ENCODE assay signal across 8 cellular contexts in genomic region chr9:33165263-33166151, GRCh38. TPM values are rescaled to one million over a fixed set of nuclear protein-coding genes. Genes with fewer than 3 reads are reported as not detected.
DNase-seq lines count a peak whose midpoint lies in the region; ATAC-seq and TF ChIP-seq lines count a peak whose summit lies in the region.

No MANE protein-coding gene starts in this region.

- peak overlapping the region; percentile 86 for H3K9ac ChIP-seq in endodermal cell (ENCODE audit: extremely low read depth, low read length, poor library complexity, severe bottlenecking)

- WGBS in endodermal cell (ENCODE audit: insufficient coverage in 1 of 2, insufficient read length in 1 of 2), 2 experiments: 72 to 85% methylated on average over 4 to 10 of the region's 10 CpGs

- H3K4me1 ChIP-seq in endodermal cell (ENCODE audit: control insufficient read depth, insufficient read depth, low read length): peaks cover 33% of the 10 kb centered on the region
- H3K4me1 ChIP-seq in naive thymus-derived CD4-positive, alpha-beta T cell (ENCODE audit: control insufficient read depth in 2 of 2, insufficient read depth in 2 of 2, low read length in 2 of 2): peaks cover 60 to 62% of the 10 kb centered on the region in 2 donors

- peaks cover 67% of the 10 kb centered on the region for H3K4me1 Mint-ChIP-seq in endodermal cell
- peaks cover 60 to 81% (median 76%) of the 10 kb centered on the region in 7 donors for H3K4me1 Mint-ChIP-seq in naive thymus-derived CD4-positive, alpha-beta T cell

- DNase-seq in AG08395 (ENCODE audit: low spot score) (peak; percentile 45), T-helper 2 cell (peak in 3 of 5 experiments; percentile 21 to 84 (median 42)), endodermal cell (peak; percentile 56), AG08396 (ENCODE audit: low spot score) (no peak), NCI-H187 (lab: John Stamatoyannopoulos, UW) (no peak)
- peak in 4 of 9 donors; percentile 26 to 38 (median 30) for DNase-seq in naive thymus-derived CD4-positive, alpha-beta T cell

- H3K27ac ChIP-seq in endodermal cell (ENCODE audit: low read depth, low read length): no peak overlapping the region
- peak overlapping the region; percentile 91 for H3K27ac ChIP-seq in naive thymus-derived CD4-positive, alpha-beta T cell (ENCODE audit: low read depth, low read length)

- H3K4me3 Mint-ChIP-seq in endodermal cell: peak overlapping the region; percentile 81
- H3K4me3 Mint-ChIP-seq in naive thymus-derived CD4-positive, alpha-beta T cell: peak overlapping the region; percentile 87 to 97 (median 94)

- no peaks in the 10 kb centered on the region for H3K9me3 ChIP-seq in endodermal cell (ENCODE audit: control insufficient read depth, low read length)
- no peaks in the 10 kb centered on the region for H3K9me3 ChIP-seq in naive thymus-derived CD4-positive, alpha-beta T cell (ENCODE audit: control insufficient read depth in 2 of 3, low read length in 3 of 3)

- no peaks in the 10 kb centered on the region for H3K27me3 ChIP-seq in endodermal cell (ENCODE audit: control insufficient read depth, insufficient read depth, low read length, poor library complexity, severe bottlenecking)
- H3K27me3 ChIP-seq in naive thymus-derived CD4-positive, alpha-beta T cell (ENCODE audit: control insufficient read depth in 2 of 2, insufficient read depth in 2 of 2, low read length in 2 of 2): no peaks in the 10 kb centered on the region

- TF ChIP-seq CTCF in endodermal cell (conservative IDR thresholded peaks at IDR 0.05): no peak

- CTCF ChIA-PET in naive thymus-derived CD4-positive, alpha-beta T cell (lab: Charles Lee): no interaction called here

- no peaks in the 10 kb centered on the region for H3K27me3 Mint-ChIP-seq in endodermal cell (ENCODE audit: insufficient read depth)
- no peaks in the 10 kb centered on the region for H3K27me3 Mint-ChIP-seq in naive thymus-derived CD4-positive, alpha-beta T cell

- POLR2A ChIA-PET in naive thymus-derived CD4-positive, alpha-beta T cell (lab: Charles Lee): interaction anchor here (0.8 to 3.2 kb wide), 4 partner anchors 14 to 89 kb away, joined by 3 to 20 read pairs (median 4); partner anchors contain the start of gene SMU1

- H3K36me3 Mint-ChIP-seq in endodermal cell (ENCODE audit: low read depth): no peaks in the 10 kb centered on the region
- H3K36me3 Mint-ChIP-seq in naive thymus-derived CD4-positive, alpha-beta T cell: peaks cover 0 to 16% (median 0%) of the 10 kb centered on the region in 5 donors

- intact Hi-C loops in naive thymus-derived CD4-positive, alpha-beta T cell (cut with micrococcal nuclease): loop anchor here (1.0 to 10.0 kb wide), 13 partner anchors 13 to 1949 kb away; partner anchors contain the start of genes NOL6 (in 2 of the 2), ACO1 (in 1 of the 2), APTX (in 1 of the 2) and ATOSB (in 1 of the 2)

- no peaks in the 10 kb centered on the region for H3K9me3 Mint-ChIP-seq in endodermal cell
- H3K9me3 Mint-ChIP-seq in naive thymus-derived CD4-positive, alpha-beta T cell: no peaks in the 10 kb centered on the region

- H3K4me3 ChIP-seq in endodermal cell (ENCODE audit: low read length): peak overlapping the region; percentile 93
- H3K4me3 ChIP-seq in naive thymus-derived CD4-positive, alpha-beta T cell (ENCODE audit: low read length): peak overlapping the region; percentile 51

- H3K36me3 ChIP-seq in endodermal cell (ENCODE audit: control insufficient read depth, insufficient read depth, low read length): no peaks in the 10 kb centered on the region
- H3K36me3 ChIP-seq in naive thymus-derived CD4-positive, alpha-beta T cell (ENCODE audit: control insufficient read depth in 2 of 3, insufficient read depth in 3 of 3, low read length in 3 of 3): peaks cover 0 to 8% (median 0%) of the 10 kb centered on the region in 3 experiments

- peak; percentile 24 for ATAC-seq in GM18502 (IDR thresholded peaks at IDR 0.05; ENCODE audit: poor library complexity, unreplicated experiment)
- peak; percentile 18 for ATAC-seq in HG03520 (IDR thresholded peaks at IDR 0.05; ENCODE audit: unreplicated experiment)
- ATAC-seq in naive thymus-derived CD4-positive, alpha-beta T cell: no peak

- H3K27ac Mint-ChIP-seq in endodermal cell: peak overlapping the region; percentile 87
- H3K27ac Mint-ChIP-seq in naive thymus-derived CD4-positive, alpha-beta T cell: peak overlapping the region; percentile 87 to 99 (median 92)

RNA-seq across cellular contexts. Expression of gene B4GALT1, which starts 1.6 kb away (rescaled TPM):
- 10 to 100 TPM; 62.9 to 92.6 TPM for total RNA-seq in endodermal cell
- 29.4 TPM for polyA plus RNA-seq in endodermal cell (2013, experiment 1 of 2)
- 31.1 TPM for polyA plus RNA-seq in endodermal cell (2013, experiment 2 of 2)
- 10 to 100 TPM; 40.7 to 86.2 (median 45.6) TPM for total RNA-seq in naive thymus-derived CD4-positive, alpha-beta T cell
- 10 to 100 TPM; 12.9 to 16.4 TPM for polyA plus RNA-seq in naive thymus-derived CD4-positive, alpha-beta T cell

Comparison
In these comparisons a context has a peak if more than half of its experiments do, and no peak if none do; other contexts are left out.
1. DNase-seq: peak in AG08395 (single experiment), T-helper 2 cell (3 of 5) and endodermal cell (single experiment); none in AG08396 (single experiment) and NCI-H187 (0 of 2).